Comparison of ENCODE assay signal across 34 cellular contexts in the genomic region with DNA sequence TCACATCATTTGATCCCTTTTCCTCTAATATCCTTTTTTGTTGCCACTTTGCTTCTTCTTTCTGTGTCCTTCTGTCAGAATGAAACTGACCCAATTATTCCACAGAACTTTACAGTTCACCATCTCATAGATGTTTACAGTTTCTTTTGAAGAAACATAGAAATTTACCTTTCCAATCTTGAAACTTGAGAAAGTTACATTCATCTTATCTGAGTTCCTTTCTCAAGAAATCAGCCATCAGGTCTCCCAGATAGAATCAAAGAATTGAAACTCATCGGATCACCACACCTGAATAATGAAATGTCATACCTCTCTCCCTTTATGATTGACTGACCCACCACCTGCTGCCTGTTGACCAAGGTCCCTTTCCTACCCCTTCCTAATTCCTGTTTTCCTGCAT.
"Had no signal": no experiment of that assay in that cellular context is flagged by ENCODE, and none has a peak within 500 bp of the region (broad histone marks: within the 10 kb centered on the region; RNA-seq: fewer than 3 reads in every experiment).

No MANE protein-coding gene starts in this region.

- DNase-seq: activated B cell treated with CpG ODN at 0.5 μM for 24 hours; activated CD4-positive, alpha-beta T cell treated with anti-CD3 and anti-CD28 coated beads for 48 hours; activated CD4-positive, alpha-beta T cell treated with anti-CD3 and anti-CD28 coated beads, Interleukin-2, amount 50 U/mL, for 1 hour; activated CD4-positive, alpha-beta T cell treated with anti-CD3 and anti-CD28 coated beads, Interleukin-2, amount 50 U/mL, for 48 hours; activated CD8-positive, alpha-beta memory T cell treated with anti-CD3 and anti-CD28 coated beads for 24 hours; activated CD8-positive, alpha-beta T cell treated with anti-CD3 and anti-CD28 coated beads for 36 hours; activated effector memory CD4-positive, alpha-beta T cell treated with Interleukin-2 at 50 U/mL for 16 hours; activated gamma-delta T cell treated with Interleukin-2 at 50 U/mL for 16 hours; activated naive CD4-positive, alpha-beta T cell treated with anti-CD3 and anti-CD28 coated beads, Interleukin-2, amount 50 U/mL, for 16 hours; activated naive CD4-positive, alpha-beta T cell treated with Interleukin-2 at 50 U/mL for 16 hours; activated T-cell treated with anti-CD3 and anti-CD28 coated beads, Interleukin-2, amount 50 U/mL, for 4 hours; amniotic stem cell; anterior cingulate cortex; brain microvascular endothelial cell; dorsolateral prefrontal cortex; effector memory CD4-positive, alpha-beta T cell; esophagus squamous epithelium; foreskin melanocyte; heart right ventricle; T-helper 17 cell; T1000; WERI-Rb-1 had no signal

- ATAC-seq: activated CD4-positive, CD25-positive, alpha-beta regulatory T cell treated with anti-CD3 and anti-CD28 coated beads, Interleukin-2, amount 50 U/mL, for 24 hours; activated CD8-positive, alpha-beta T cell treated with anti-CD3 and anti-CD28 coated beads for 36 hours; activated T-cell treated with anti-CD3 and anti-CD28 coated beads, Interleukin-2, amount 50 U/mL, for 4 hours; activated T-helper 17 cell treated with anti-CD3 and anti-CD28 coated beads, Interleukin-2, amount 50 U/mL, for 72 hours; gastroesophageal sphincter; heart right ventricle; T-helper 17 cell had no signal

- FAIRE-seq: astrocyte, bronchial epithelial cell, endothelial cell of umbilical vein had no signal

- H3K27ac Mint-ChIP-seq: activated B cell treated with CpG ODN at 0.5 μM for 24 hours; activated CD8-positive, alpha-beta T cell treated with anti-CD3 and anti-CD28 coated beads for 36 hours; activated naive CD8-positive, alpha-beta T cell; activated T-helper 17 cell treated with anti-CD3 and anti-CD28 coated beads, Interleukin-2, amount 50 U/mL, for 72 hours; dendritic cell treated with granulocyte-macrophage colony-stimulating factor and Interleukin-4, amounts not matched to agents 40 ng/mL and 50 ng/mL, for 4 days; T-helper 17 cell; T-helper 2 cell treated with Interferon-gamma antibody and Interleukin-4, amounts not matched to agents 5 μg/mL and 100 μg/mL, for 36 hours had no signal

- H3K27me3 ChIP-seq: brain microvascular endothelial cell, dorsolateral prefrontal cortex, esophagus squamous epithelium had no signal

- H3K27me3 Mint-ChIP-seq: activated B cell treated with CpG ODN at 0.5 μM for 24 hours; activated naive CD8-positive, alpha-beta T cell; dendritic cell treated with granulocyte-macrophage colony-stimulating factor and Interleukin-4, amounts not matched to agents 40 ng/mL and 50 ng/mL, for 4 days; T-helper 17 cell had no signal

- H3K9me3 ChIP-seq: gastroesophageal sphincter had no signal

- H3K4me3 Mint-ChIP-seq: activated B cell treated with CpG ODN at 0.5 μM for 24 hours; activated CD8-positive, alpha-beta T cell treated with anti-CD3 and anti-CD28 coated beads for 36 hours; activated naive CD8-positive, alpha-beta T cell; activated T-cell treated with anti-CD3 and anti-CD28 coated beads, Interleukin-2, amount 50 U/mL, for 4 hours; activated T-helper 17 cell treated with anti-CD3 and anti-CD28 coated beads, Interleukin-2, amount 50 U/mL, for 72 hours; central memory CD8-positive, alpha-beta T cell; dendritic cell treated with granulocyte-macrophage colony-stimulating factor and Interleukin-4, amounts not matched to agents 40 ng/mL and 50 ng/mL, for 4 days; T-helper 17 cell; T-helper 2 cell treated with Interferon-gamma antibody and Interleukin-4, amounts not matched to agents 5 μg/mL and 100 μg/mL, for 36 hours had no signal

- H3K4me1 ChIP-seq: gastroesophageal sphincter had no signal

- H3K4me1 Mint-ChIP-seq: activated T-helper 17 cell treated with anti-CD3 and anti-CD28 coated beads, Interleukin-2, amount 50 U/mL, for 72 hours; central memory CD8-positive, alpha-beta T cell; T-helper 17 cell had no signal

- H3K27ac ChIP-seq: brain microvascular endothelial cell, coronary artery, dorsolateral prefrontal cortex, epithelial cell of prostate, esophagus squamous epithelium, gastroesophageal sphincter, heart right ventricle, WERI-Rb-1 had no signal

- H3K4me3 ChIP-seq: coronary artery, dorsolateral prefrontal cortex, esophagus squamous epithelium, gastroesophageal sphincter, heart right ventricle had no signal

- H3K9me3 Mint-ChIP-seq: central memory CD8-positive, alpha-beta T cell had no signal

- H3K36me3 ChIP-seq: brain microvascular endothelial cell, esophagus squamous epithelium, gastroesophageal sphincter, heart right ventricle, WERI-Rb-1 had no signal
